In genomic region chr22:29205260-29205597, GRCh38 we compare ENCODE assay signal across 1 cellular context.
A peak's percentile ranks its signal among the peaks of the same experiment; 100 is the strongest.
TF ChIP-seq lines count a peak whose summit lies in the region.

No MANE protein-coding gene starts in this region.

TF ChIP-seq in GM12878, 131 proteins besides CTCF, POLR2A, EP300 and RAD21 (continued from another document):
- TF ChIP-seq CUX1 (IDR thresholded peaks at IDR 0.05; ENCODE audit: insufficient replicate concordance, low read depth, low read length), result no peak
- no peak for TF ChIP-seq EGR1 (IDR thresholded peaks at IDR 0.05; ENCODE audit: borderline replicate concordance in 1 of 2, low read depth in 2 of 2, low read length in 2 of 2)
- no peak for TF ChIP-seq KAT2A (conservative IDR thresholded peaks at IDR 0.05; ENCODE audit: control insufficient read depth, low read depth, low read length)
- no peak for TF ChIP-seq YBX1 (IDR thresholded peaks at IDR 0.05)
- TF ChIP-seq PAX8 (IDR thresholded peaks at IDR 0.05), result peak; percentile 16; the same call in 1 of the 2 replicates
- peak; percentile 46; the same call in 1 of the 2 replicates for TF ChIP-seq SMARCA5 (IDR thresholded peaks at IDR 0.05)
- no peak for TF ChIP-seq TCF12 (IDR thresholded peaks at IDR 0.05; ENCODE audit: low read depth, low read length)
- peak; percentile 75 for TF ChIP-seq ZNF217 (IDR thresholded peaks at IDR 0.05)
- TF ChIP-seq RELA (IDR thresholded peaks at IDR 0.05; ENCODE audit: borderline replicate concordance, partially characterized antibody), result no peak
- no peak for TF ChIP-seq TCF7 (IDR thresholded peaks at IDR 0.05; ENCODE audit: borderline replicate concordance)
- no peak for TF ChIP-seq NBN (IDR thresholded peaks at IDR 0.05)
- no peak for TF ChIP-seq JUNB (IDR thresholded peaks at IDR 0.05)
- no peak for TF ChIP-seq MTA2 (IDR thresholded peaks at IDR 0.05; ENCODE audit: low read depth)
- no peak for TF ChIP-seq BCL11A (IDR thresholded peaks at IDR 0.05; ENCODE audit: low read depth, low read length)
- TF ChIP-seq JUND (IDR thresholded peaks at IDR 0.05; ENCODE audit: low read depth, low read length), result no peak
- no peak for TF ChIP-seq E4F1 (IDR thresholded peaks at IDR 0.05; ENCODE audit: borderline replicate concordance, partially characterized antibody)
- no peak for TF ChIP-seq KLF5 (IDR thresholded peaks at IDR 0.05; ENCODE audit: partially characterized antibody)
- peak; percentile 56; the same call in 1 of the 2 replicates for TF ChIP-seq NKRF (conservative IDR thresholded peaks at IDR 0.05)
- 0 out of 2 replicates have a peak, but pooled peaks have one; percentile 17 for TF ChIP-seq ZBTB40 (IDR thresholded peaks at IDR 0.05; ENCODE audit: borderline replicate concordance)
- no peak for TF ChIP-seq SP1 (IDR thresholded peaks at IDR 0.05; ENCODE audit: low read depth, low read length)
- TF ChIP-seq NR2F1 (conservative IDR thresholded peaks at IDR 0.05), result no peak
- no peak for TF ChIP-seq ZBTB33 (IDR thresholded peaks at IDR 0.05)
